In the genomic region with DNA sequence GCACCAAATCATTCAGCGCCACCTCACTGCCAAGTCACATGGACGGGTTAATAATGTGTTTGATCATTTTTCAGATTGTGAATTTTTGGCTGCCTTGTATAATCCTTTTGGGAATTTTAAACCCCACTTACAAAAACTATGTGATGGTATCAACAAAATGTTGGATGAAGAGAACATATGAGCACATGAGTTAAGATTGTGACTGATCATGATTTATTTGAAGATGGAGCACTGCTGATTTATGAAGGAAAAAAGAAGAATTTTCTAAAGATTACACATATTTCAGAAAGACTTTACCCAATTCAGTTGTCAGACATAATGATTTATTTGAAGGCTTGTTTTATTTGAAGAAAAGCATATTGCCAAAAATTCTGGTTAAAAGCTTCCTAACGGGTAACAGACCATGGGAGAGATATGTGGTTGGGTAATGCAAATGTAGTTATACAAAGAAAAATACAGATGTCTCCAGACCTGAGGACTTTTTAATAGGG, we compare ENCODE assay signal across 12 cellular contexts. TPM values are rescaled to one million over a fixed set of nuclear protein-coding genes. Genes with fewer than 3 reads are reported as not detected.
DNase-seq lines count a peak whose midpoint lies in the region; ATAC-seq, FAIRE-seq and TF ChIP-seq lines count a peak whose summit lies in the region.
"Had no signal": no experiment of that assay in that cellular context is flagged by ENCODE, and none has a peak within 500 bp of the region (broad histone marks: within the 10 kb centered on the region; RNA-seq: fewer than 3 reads in every experiment).

No MANE protein-coding gene starts in this region.

- no peak overlapping the region for H3K4me3 ChIP-seq in fibroblast of the aortic adventitia (ENCODE audit: low read depth, low read length)
- H3K4me3 ChIP-seq in subcutaneous abdominal adipose tissue (ENCODE audit: low read depth in 1 of 5, low read length in 5 of 5), result no peak overlapping the region
- H3K4me3 ChIP-seq in pancreas, result no peak overlapping the region
- H3K4me3 ChIP-seq: gastrocnemius medialis, uterus had no signal

- H3K4me1 ChIP-seq in subcutaneous abdominal adipose tissue (ENCODE audit: control insufficient read depth in 5 of 5, insufficient read depth in 5 of 5, low read length in 5 of 5) (peaks cover 2 to 42% (median 31%) of the 10 kb centered on the region in 5 donors), pancreas (peaks cover 2 to 9% (median 2%) of the 10 kb centered on the region in 3 donors)
- H3K4me1 ChIP-seq: gastrocnemius medialis, uterus had no signal

- H3K36me3 ChIP-seq in subcutaneous abdominal adipose tissue (ENCODE audit: control insufficient read depth in 5 of 5, insufficient read depth in 5 of 5, low read length in 5 of 5), result peaks cover 0 to 3% (median 0%) of the 10 kb centered on the region in 5 donors
- no peaks in the 10 kb centered on the region for H3K36me3 ChIP-seq in pancreas
- H3K36me3 ChIP-seq: gastrocnemius medialis, uterus had no signal

- no peak for FAIRE-seq in pancreas (lab: Jason Lieb, UNC)

- intact Hi-C loops in activated naive CD4-positive, alpha-beta T cell treated with anti-CD3 and anti-CD28 coated beads for 36 hours (cut with micrococcal nuclease), result loop anchor here (1.0 kb wide), 1 partner anchor 9 kb away; no protein-coding TSS in a partner anchor
- intact Hi-C loops in activated CD8-positive, alpha-beta T cell treated with anti-CD3 and anti-CD28 coated beads for 36 hours (cut with micrococcal nuclease), result no loop called here
- intact Hi-C loops in pancreas (cut with DNase I), result no loop called here

- no peak for DNase-seq in activated naive CD4-positive, alpha-beta T cell treated with anti-CD3 and anti-CD28 coated beads for 36 hours
- DNase-seq in activated naive CD4-positive, alpha-beta T cell treated with anti-CD3 and anti-CD28 coated beads, Interleukin-2, amount 50 U/mL, for 16 hours, result no peak
- no peak for DNase-seq in activated CD8-positive, alpha-beta T cell treated with anti-CD3 and anti-CD28 coated beads for 36 hours
- DNase-seq in fibroblast of the aortic adventitia (ENCODE audit: low read depth), result peak; percentile 92
- DNase-seq in pancreas, result no peak
- DNase-seq in hepatic stellate cell (ENCODE audit: low spot score), result no peak
- DNase-seq: gastrocnemius medialis, NCI-H1105 treated with DMSO at 0.1 percent for 48 hours, NCI-H69, uterus had no signal

- H3K9me3 ChIP-seq in subcutaneous abdominal adipose tissue (ENCODE audit: control insufficient read depth in 5 of 5, low read length in 5 of 5) (no peaks in the 10 kb centered on the region), pancreas (no peaks in the 10 kb centered on the region)
- H3K9me3 ChIP-seq: gastrocnemius medialis, uterus had no signal

- H3K27ac ChIP-seq in subcutaneous abdominal adipose tissue (ENCODE audit: low read depth, low read length) (peak overlapping the region; percentile 62), pancreas (no peak overlapping the region)
- H3K27ac ChIP-seq: gastrocnemius medialis, uterus had no signal

- no peak for ATAC-seq in activated CD8-positive, alpha-beta T cell treated with anti-CD3 and anti-CD28 coated beads for 36 hours
- no peak for ATAC-seq in pancreas
- ATAC-seq in GM18520 (IDR thresholded peaks at IDR 0.05; ENCODE audit: unreplicated experiment), result no peak
- ATAC-seq: gastrocnemius medialis had no signal

- CTCF ChIA-PET in activated naive CD4-positive, alpha-beta T cell treated with anti-CD3 and anti-CD28 coated beads for 36 hours (lab: Charles Lee), result interaction anchor here (0.6 to 2.1 kb wide), 6 partner anchors 12 to 373 kb away, joined by 3 to 8 read pairs (median 4); no protein-coding TSS in a partner anchor
- CTCF ChIA-PET in activated CD8-positive, alpha-beta T cell treated with anti-CD3 and anti-CD28 coated beads for 36 hours (lab: Charles Lee), result interaction anchor here (1.3 to 3.9 kb wide), 3 partner anchors 19 to 78 kb away, joined by 4 to 27 read pairs (median 7); no protein-coding TSS in a partner anchor

- peak overlapping the region in 1 of 5 donors; percentile 44 for H3K9ac ChIP-seq in subcutaneous abdominal adipose tissue (ENCODE audit: low read length in 5 of 5)

- no peaks in the 10 kb centered on the region for H3K9me3 Mint-ChIP-seq in activated naive CD4-positive, alpha-beta T cell treated with anti-CD3 and anti-CD28 coated beads for 36 hours
- H3K9me3 Mint-ChIP-seq in activated CD8-positive, alpha-beta T cell treated with anti-CD3 and anti-CD28 coated beads for 36 hours, result no peaks in the 10 kb centered on the region

- H3K4me3 Mint-ChIP-seq in activated naive CD4-positive, alpha-beta T cell treated with anti-CD3 and anti-CD28 coated beads for 36 hours, result no peak overlapping the region
- no peak overlapping the region for H3K4me3 Mint-ChIP-seq in activated CD8-positive, alpha-beta T cell treated with anti-CD3 and anti-CD28 coated beads for 36 hours

- H3K27me3 Mint-ChIP-seq in activated naive CD4-positive, alpha-beta T cell treated with anti-CD3 and anti-CD28 coated beads for 36 hours (ENCODE audit: low read depth), result no peaks in the 10 kb centered on the region
- no peaks in the 10 kb centered on the region for H3K27me3 Mint-ChIP-seq in activated CD8-positive, alpha-beta T cell treated with anti-CD3 and anti-CD28 coated beads for 36 hours

- H3K27me3 ChIP-seq in subcutaneous abdominal adipose tissue (ENCODE audit: control insufficient read depth in 5 of 5, insufficient read depth in 4 of 5, low read length in 5 of 5) (no peaks in the 10 kb centered on the region), pancreas (no peaks in the 10 kb centered on the region)
- H3K27me3 ChIP-seq: gastrocnemius medialis, uterus had no signal

- H3K4me1 Mint-ChIP-seq in activated naive CD4-positive, alpha-beta T cell treated with anti-CD3 and anti-CD28 coated beads for 36 hours (ENCODE audit: low read depth), result peaks cover 93% of the 10 kb centered on the region
- peaks cover 90% of the 10 kb centered on the region for H3K4me1 Mint-ChIP-seq in activated CD8-positive, alpha-beta T cell treated with anti-CD3 and anti-CD28 coated beads for 36 hours (ENCODE audit: low read depth)

- peak overlapping the region; percentile 92 for H3K27ac Mint-ChIP-seq in activated naive CD4-positive, alpha-beta T cell treated with anti-CD3 and anti-CD28 coated beads for 36 hours
- peak overlapping the region; percentile 86 for H3K27ac Mint-ChIP-seq in activated CD8-positive, alpha-beta T cell treated with anti-CD3 and anti-CD28 coated beads for 36 hours

- WGBS in pancreas, 2 donors, result 59 to 80% methylated on average over 3 of the region's 3 CpGs

- TF ChIP-seq CTCF in activated CD8-positive, alpha-beta T cell treated with anti-CD3 and anti-CD28 coated beads for 36 hours (IDR thresholded peaks at IDR 0.05), result no peak
- TF ChIP-seq CTCF in fibroblast of the aortic adventitia (IDR thresholded peaks at IDR 0.05; ENCODE audit: insufficient read depth, low read length) (no peak), pancreas (IDR thresholded peaks at IDR 0.05) (no peak)

- H3K36me3 Mint-ChIP-seq in activated naive CD4-positive, alpha-beta T cell treated with anti-CD3 and anti-CD28 coated beads for 36 hours (ENCODE audit: low read depth), result peaks cover 66% of the 10 kb centered on the region
- peaks cover 81% of the 10 kb centered on the region for H3K36me3 Mint-ChIP-seq in activated CD8-positive, alpha-beta T cell treated with anti-CD3 and anti-CD28 coated beads for 36 hours (ENCODE audit: low read depth)

- POLR2A ChIA-PET in activated CD8-positive, alpha-beta T cell treated with anti-CD3 and anti-CD28 coated beads for 36 hours (lab: Charles Lee), result interaction anchor here (0.7 to 3.3 kb wide), 6 partner anchors 14 to 59 kb away, joined by 3 to 14 read pairs (median 4); no protein-coding TSS in a partner anchor

RNA-seq across cellular contexts. Expression of a gene that starts 37.4 kb away (rescaled TPM):
- 100 to 1,000 TPM; 141 to 142 TPM for total RNA-seq in activated naive CD4-positive, alpha-beta T cell treated with anti-CD3 and anti-CD28 coated beads for 36 hours
- total RNA-seq in activated CD8-positive, alpha-beta T cell treated with anti-CD3 and anti-CD28 coated beads for 36 hours, result 100 to 1,000 TPM; 135 to 141 TPM
- total RNA-seq in fibroblast of the aortic adventitia (ENCODE audit: low replicate concordance) (13.4 and 33.3 TPM in 2 replicates), pancreas (10 to 100 TPM in 3 of 6 donors, 1 to 10 TPM in 3; 7.5 to 14.2 (median 10.6) TPM)
- 1 to 10 TPM; 5.7 to 7.7 TPM for polyA plus RNA-seq in pancreas

RNA-seq across cellular contexts. Expression of a gene that starts 59.1 kb away (rescaled TPM):
- total RNA-seq in activated naive CD4-positive, alpha-beta T cell treated with anti-CD3 and anti-CD28 coated beads for 36 hours, result 10 to 100 TPM; 85.6 to 96.3 TPM
- total RNA-seq in activated CD8-positive, alpha-beta T cell treated with anti-CD3 and anti-CD28 coated beads for 36 hours, result 100 to 1,000 TPM in 1 of 2 experiments, 10 to 100 TPM in 1; 94.3 to 111 TPM
- total RNA-seq in fibroblast of the aortic adventitia (ENCODE audit: low replicate concordance) (122 and 175 TPM in 2 replicates), pancreas (100 to 1,000 TPM; 122 to 152 (median 130) TPM)
- 100 to 1,000 TPM; 120 to 133 TPM for polyA plus RNA-seq in pancreas
